ENCODE assay signal across 8 cellular contexts in the genomic region with DNA sequence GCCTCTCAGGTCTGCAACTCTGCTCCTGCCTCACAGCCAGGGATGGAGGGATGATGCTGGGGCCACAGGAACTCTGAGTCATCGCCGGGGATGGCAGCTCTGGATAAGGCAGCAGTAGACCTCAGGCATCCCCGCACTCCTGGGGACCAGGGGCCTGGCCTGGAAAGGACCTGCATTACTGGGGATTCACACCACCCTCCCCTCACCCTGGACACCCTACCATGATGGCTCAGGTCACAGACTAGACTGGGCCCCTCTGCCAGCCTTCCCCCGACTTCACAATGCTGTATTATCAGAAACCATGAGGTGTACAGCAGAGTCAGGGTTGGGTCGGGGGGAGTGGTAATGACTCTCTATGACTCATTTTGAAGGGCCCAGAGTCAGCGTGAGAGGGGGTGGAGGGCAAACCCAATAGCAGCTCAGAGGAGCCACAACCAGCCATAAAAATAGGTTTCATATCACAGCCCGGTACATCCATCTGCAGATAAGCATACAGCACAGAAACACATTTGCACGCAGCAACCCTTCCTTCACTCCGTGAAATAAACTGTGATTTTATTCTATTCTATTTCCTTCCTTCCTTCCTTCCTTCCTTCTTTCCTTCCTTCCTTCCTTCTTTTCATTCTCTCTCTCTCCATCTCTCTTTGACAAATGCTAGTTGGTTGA. TPM values are rescaled to one million over a fixed set of nuclear protein-coding genes. Genes with fewer than 3 reads are reported as not detected.
DNase-seq lines count a peak whose midpoint lies in the region; ATAC-seq lines count a peak whose summit lies in the region.

No MANE protein-coding gene starts in this region.

- H3K9ac ChIP-seq in BLaER1 (no peak overlapping the region), trophoblast cell (ENCODE audit: low read length) (no peak overlapping the region)

- H4K91ac ChIP-seq in trophoblast cell (ENCODE audit: low read depth, low read length): no peak overlapping the region

- H2BK5ac ChIP-seq in trophoblast cell (ENCODE audit: low read depth, low read length, poor library complexity): no peak overlapping the region

- peak; percentile 86 for ATAC-seq in HG02938 (IDR thresholded peaks at IDR 0.05; ENCODE audit: unreplicated experiment)

- peaks cover 16% of the 10 kb centered on the region for H3K4me1 ChIP-seq in BLaER1
- no peaks in the 10 kb centered on the region for H3K4me1 ChIP-seq in trophoblast cell (ENCODE audit: control insufficient read depth in 1 of 2, insufficient read depth in 2 of 2, low read length in 2 of 2)

- H3K9me3 ChIP-seq in BLaER1: no peaks in the 10 kb centered on the region; the same call in 1 of the 2 replicates
- peaks cover 6% of the 10 kb centered on the region for H3K9me3 ChIP-seq in trophoblast cell (ENCODE audit: insufficient read depth, low read depth, low read length)

- no peak overlapping the region for H4K8ac ChIP-seq in trophoblast cell (ENCODE audit: low read depth, low read length)

- no peak overlapping the region for H3K4me3 ChIP-seq in BLaER1
- H3K4me3 ChIP-seq in trophoblast cell (ENCODE audit: low read depth, low read length): no peak overlapping the region

- H3K36me3 ChIP-seq in BLaER1 (no peaks in the 10 kb centered on the region), trophoblast cell (ENCODE audit: control insufficient read depth in 1 of 2, insufficient read depth in 2 of 2, low read length in 2 of 2) (no peaks in the 10 kb centered on the region)

- peak; percentile 28 to 64 for DNase-seq in activated CD8-positive, alpha-beta memory T cell treated with anti-CD3 and anti-CD28 coated beads for 4 hours (ENCODE audit: low read depth in 2 of 2)
- DNase-seq in iris pigment epithelial cell (ENCODE audit: low read depth) (peak; percentile 29), NAMALWA (ENCODE audit: low spot score) (no peak), NCI-H1436 (lab: John Stamatoyannopoulos, UW) (no peak), NCI-H526 treated with DMSO at 0.1 percent for 48 hours (lab: John Stamatoyannopoulos, UW) (no peak), trophoblast cell (no peak)

- no peaks in the 10 kb centered on the region for H3K79me1 ChIP-seq in trophoblast cell (ENCODE audit: low read length)

- no peak overlapping the region for H2AK5ac ChIP-seq in trophoblast cell (ENCODE audit: low read length)

- H3K27me3 ChIP-seq in BLaER1 (no peaks in the 10 kb centered on the region), trophoblast cell (ENCODE audit: insufficient read depth, low read length) (no peaks in the 10 kb centered on the region)

- H3K27ac ChIP-seq in BLaER1 (no peak overlapping the region), trophoblast cell (ENCODE audit: low read depth, low read length) (no peak overlapping the region)

- H2BK12ac ChIP-seq in trophoblast cell (ENCODE audit: low read length): no peak overlapping the region

- H3K23ac ChIP-seq in trophoblast cell (ENCODE audit: low read length): no peak overlapping the region

- H4K12ac ChIP-seq in trophoblast cell (ENCODE audit: low read depth, low read length): no peak overlapping the region

- WGBS in trophoblast cell (ENCODE audit: extremely low coverage, insufficient coverage, insufficient read length): no CpG with 5 or more reads among the region's 9 CpGs

- no peaks in the 10 kb centered on the region for H3K79me2 ChIP-seq in trophoblast cell (ENCODE audit: control insufficient read depth, insufficient read depth, low read length, poor library complexity)

- H4K20me1 ChIP-seq in BLaER1: no peaks in the 10 kb centered on the region

- H3K18ac ChIP-seq in trophoblast cell (ENCODE audit: low read length): no peak overlapping the region

- no peak overlapping the region for H3K14ac ChIP-seq in trophoblast cell (ENCODE audit: low read length)

- no peak overlapping the region for H3K4ac ChIP-seq in trophoblast cell (ENCODE audit: low read depth, low read length)

- H3K4me2 ChIP-seq in BLaER1 (peak overlapping the region; percentile 45), trophoblast cell (ENCODE audit: low read length) (no peak overlapping the region)

- no peak overlapping the region for H2BK120ac ChIP-seq in trophoblast cell (ENCODE audit: insufficient read depth, low read length, poor library complexity)

- no peak overlapping the region for H2AFZ ChIP-seq in trophoblast cell (ENCODE audit: insufficient read depth, low read length, poor library complexity)

RNA-seq across cellular contexts. Expression of a gene that starts 28.8 kb away (rescaled TPM):
- 0.10 TPM in 1 of 2 replicates, not detected in the other for polyA plus RNA-seq in trophoblast cell (2013)

Comparison
In these comparisons a context has a peak if more than half of its experiments do, and no peak if none do; other contexts are left out.
1. DNase-seq: peak in activated CD8-positive, alpha-beta memory T cell treated with anti-CD3 and anti-CD28 coated beads for 4 hours (2 of 2) and iris pigment epithelial cell (single experiment); none in NAMALWA (single experiment), NCI-H1436 (single experiment), NCI-H526 treated with DMSO at 0.1 percent for 48 hours (single experiment) and trophoblast cell (0 of 2).